Comparison of ENCODE assay signal across 2 cellular contexts in genomic region chr7:36066021-36066664, GRCh38.
TF ChIP-seq lines count a peak whose summit lies in the region.

No MANE protein-coding gene starts in this region.

TF ChIP-seq in liver, 16 proteins besides CTCF, POLR2A, EP300 and RAD21 (continued from another document):
- TF ChIP-seq, protein P1, sequence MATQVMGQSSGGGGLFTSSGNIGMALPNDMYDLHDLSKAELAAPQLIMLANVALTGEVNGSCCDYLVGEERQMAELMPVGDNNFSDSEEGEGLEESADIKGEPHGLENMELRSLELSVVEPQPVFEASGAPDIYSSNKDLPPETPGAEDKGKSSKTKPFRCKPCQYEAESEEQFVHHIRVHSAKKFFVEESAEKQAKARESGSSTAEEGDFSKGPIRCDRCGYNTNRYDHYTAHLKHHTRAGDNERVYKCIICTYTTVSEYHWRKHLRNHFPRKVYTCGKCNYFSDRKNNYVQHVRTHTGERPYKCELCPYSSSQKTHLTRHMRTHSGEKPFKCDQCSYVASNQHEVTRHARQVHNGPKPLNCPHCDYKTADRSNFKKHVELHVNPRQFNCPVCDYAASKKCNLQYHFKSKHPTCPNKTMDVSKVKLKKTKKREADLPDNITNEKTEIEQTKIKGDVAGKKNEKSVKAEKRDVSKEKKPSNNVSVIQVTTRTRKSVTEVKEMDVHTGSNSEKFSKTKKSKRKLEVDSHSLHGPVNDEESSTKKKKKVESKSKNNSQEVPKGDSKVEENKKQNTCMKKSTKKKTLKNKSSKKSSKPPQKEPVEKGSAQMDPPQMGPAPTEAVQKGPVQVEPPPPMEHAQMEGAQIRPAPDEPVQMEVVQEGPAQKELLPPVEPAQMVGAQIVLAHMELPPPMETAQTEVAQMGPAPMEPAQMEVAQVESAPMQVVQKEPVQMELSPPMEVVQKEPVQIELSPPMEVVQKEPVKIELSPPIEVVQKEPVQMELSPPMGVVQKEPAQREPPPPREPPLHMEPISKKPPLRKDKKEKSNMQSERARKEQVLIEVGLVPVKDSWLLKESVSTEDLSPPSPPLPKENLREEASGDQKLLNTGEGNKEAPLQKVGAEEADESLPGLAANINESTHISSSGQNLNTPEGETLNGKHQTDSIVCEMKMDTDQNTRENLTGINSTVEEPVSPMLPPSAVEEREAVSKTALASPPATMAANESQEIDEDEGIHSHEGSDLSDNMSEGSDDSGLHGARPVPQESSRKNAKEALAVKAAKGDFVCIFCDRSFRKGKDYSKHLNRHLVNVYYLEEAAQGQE (IDR thresholded peaks at IDR 0.05): no peak
- no peak for TF ChIP-seq TAF1 (conservative IDR thresholded peaks at IDR 0.05)
- no peak for TF ChIP-seq HNF4G (IDR thresholded peaks at IDR 0.05)
- no peak for TF ChIP-seq EGR1 (IDR thresholded peaks at IDR 0.05; ENCODE audit: low read depth in 2 of 2)
- no peak for TF ChIP-seq JUND (IDR thresholded peaks at IDR 0.05)
- no peak for TF ChIP-seq SP1 (IDR thresholded peaks at IDR 0.05)
- no peak for TF ChIP-seq ZBTB33 (IDR thresholded peaks at IDR 0.05)
- TF ChIP-seq YY1 (IDR thresholded peaks at IDR 0.05): peak; percentile 59
- no peak for TF ChIP-seq NR2F2 (IDR thresholded peaks at IDR 0.05)
- no peak for TF ChIP-seq FOXA1 (IDR thresholded peaks at IDR 0.05)
- TF ChIP-seq MAX (IDR thresholded peaks at IDR 0.05): no peak
- TF ChIP-seq, protein P2, sequence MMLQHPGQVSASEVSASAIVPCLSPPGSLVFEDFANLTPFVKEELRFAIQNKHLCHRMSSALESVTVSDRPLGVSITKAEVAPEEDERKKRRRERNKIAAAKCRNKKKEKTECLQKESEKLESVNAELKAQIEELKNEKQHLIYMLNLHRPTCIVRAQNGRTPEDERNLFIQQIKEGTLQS (IDR thresholded peaks at IDR 0.05): no peak

TF ChIP-seq in HepG2, 621 proteins besides CTCF, POLR2A, EP300 and RAD21 (continued from another document):
- TF ChIP-seq ZNF574 (CRISPR knock-in tag; IDR thresholded peaks at IDR 0.05) (no peak), ZFAT (CRISPR knock-in tag; conservative IDR thresholded peaks at IDR 0.05) (no peak), BCL3 (CRISPR knock-in tag; IDR thresholded peaks at IDR 0.05) (no peak), FOXA1 (IDR thresholded peaks at IDR 0.05) (no peak), FOXA1 (CRISPR knock-in tag; IDR thresholded peaks at IDR 0.05) (no peak), ARID4A (CRISPR knock-in tag; IDR thresholded peaks at IDR 0.05; ENCODE audit: borderline replicate concordance) (no peak), ASH2L (IDR thresholded peaks at IDR 0.05; ENCODE audit: insufficient read length, low read depth, low read length) (no peak)
- TF ChIP-seq, protein P3, sequence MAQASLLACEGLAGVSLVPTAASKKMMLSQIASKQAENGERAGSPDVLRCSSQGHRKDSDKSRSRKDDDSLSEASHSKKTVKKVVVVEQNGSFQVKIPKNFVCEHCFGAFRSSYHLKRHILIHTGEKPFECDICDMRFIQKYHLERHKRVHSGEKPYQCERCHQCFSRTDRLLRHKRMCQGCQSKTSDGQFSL (CRISPR knock-in tag; IDR thresholded peaks at IDR 0.05): no peak
TF ChIP-seq in HepG2: peak in this region for 0.
